ENCODE assay signal across 1 cellular context in genomic region chr6:10415593-10416480, GRCh38.
TF ChIP-seq lines count a peak whose summit lies in the region.

No MANE protein-coding gene starts in this region.

TF ChIP-seq in K562, 482 proteins besides CTCF, POLR2A, EP300 and RAD21 (continued from another document):
- TF ChIP-seq BCLAF1 (IDR thresholded peaks at IDR 0.05; ENCODE audit: borderline replicate concordance in 1 of 2, control insufficient read depth in 1 of 2, low read depth in 2 of 2, low read length in 1 of 2): no peak
